In genomic region chr6:111263837-111264236, GRCh38 we compare ENCODE assay signal across 10 cellular contexts.
DNase-seq lines count a peak whose midpoint lies in the region; ATAC-seq and TF ChIP-seq lines count a peak whose summit lies in the region.
"Had no signal": no experiment of that assay in that cellular context is flagged by ENCODE, and none has a peak within 500 bp of the region (broad histone marks: within the 10 kb centered on the region; RNA-seq: fewer than 3 reads in every experiment).

No MANE protein-coding gene starts in this region.

- in situ Hi-C loops in mammary epithelial cell (cut with MboI; ENCODE audit: low sequenced_read_pairs in 2 of 2): loop anchor here in 1 of 2 donors (25.0 kb wide), 1 partner anchor 773 kb away; no protein-coding TSS in a partner anchor

- peaks cover 49% of the 10 kb centered on the region for H3K79me2 ChIP-seq in mammary epithelial cell (ENCODE audit: insufficient read depth, low read length)

- H3K4me3 ChIP-seq in mammary epithelial cell (replicated peaks in 1 of 3; ENCODE audit: insufficient read depth in 1 of 3, low read depth in 2 of 3, low read length in 3 of 3) (no peak overlapping the region), psoas muscle (no peak overlapping the region)
- H3K4me3 ChIP-seq: gastroesophageal sphincter had no signal

- peak; percentile 41 for ATAC-seq in activated CD8-positive, alpha-beta T cell treated with anti-CD3 and anti-CD28 coated beads for 36 hours
- ATAC-seq in activated CD8-positive, alpha-beta T cell treated with anti-CD3 and anti-CD28 coated beads, Interleukin-2, amount 10 ng/mL, durations not matched to agents 7 days and 5 days: no peak
- ATAC-seq in psoas muscle: peak in 1 of 4 donors; percentile 32
- ATAC-seq: gastroesophageal sphincter, WTC11 had no signal

- DNase-seq in activated CD8-positive, alpha-beta T cell treated with anti-CD3 and anti-CD28 coated beads for 36 hours: peak; percentile 40
- DNase-seq in activated CD8-positive, alpha-beta T cell treated with anti-CD3 and anti-CD28 coated beads, Interleukin-2, amount 10 ng/mL, durations not matched to agents 7 days and 5 days: no peak
- DNase-seq in MV-4-11 (lab: John Stamatoyannopoulos, UW): peak; percentile 48
- DNase-seq in mammary epithelial cell: peak; percentile 56
- no peak for DNase-seq in psoas muscle
- no peak for DNase-seq in NK-92 (lab: John Stamatoyannopoulos, UW; ENCODE audit: unreplicated experiment)
- DNase-seq in nephron progenitor cell: no peak
- DNase-seq in pons (ENCODE audit: low spot score): no peak

- no peaks in the 10 kb centered on the region for H4K20me1 ChIP-seq in mammary epithelial cell (ENCODE audit: insufficient read depth, low read length)

- 97% methylated on average over 4 of the region's 4 CpGs for WGBS in mammary epithelial cell (ENCODE audit: low coverage, missing lambda C conversion rate)
- WGBS in psoas muscle, 3 donors: 68 to 86% (median 81%) methylated on average over 4 of the region's 4 CpGs

- H2AFZ ChIP-seq in mammary epithelial cell (ENCODE audit: low read depth, low read length): no peak overlapping the region

- no peak overlapping the region for H3K4me3 Mint-ChIP-seq in activated CD8-positive, alpha-beta T cell treated with anti-CD3 and anti-CD28 coated beads for 36 hours
- H3K4me3 Mint-ChIP-seq in activated CD8-positive, alpha-beta T cell treated with anti-CD3 and anti-CD28 coated beads, Interleukin-2, amount 10 ng/mL, durations not matched to agents 7 days and 5 days: no peak overlapping the region
- no peak overlapping the region for H3K4me3 Mint-ChIP-seq in nephron progenitor cell
- H3K4me3 Mint-ChIP-seq: WTC11 had no signal

- intact Hi-C loops in activated CD8-positive, alpha-beta T cell treated with anti-CD3 and anti-CD28 coated beads for 36 hours (cut with micrococcal nuclease): no loop called here
- intact Hi-C loops in mammary epithelial cell (cut with micrococcal nuclease) (no loop called here), psoas muscle (cut with DNase I) (loop anchor here (5.0 to 10.0 kb wide), 2 partner anchors 43 to 391 kb away; no protein-coding TSS in a partner anchor)

- peak overlapping the region; percentile 31 for H3K27ac Mint-ChIP-seq in activated CD8-positive, alpha-beta T cell treated with anti-CD3 and anti-CD28 coated beads for 36 hours
- no peak overlapping the region for H3K27ac Mint-ChIP-seq in activated CD8-positive, alpha-beta T cell treated with anti-CD3 and anti-CD28 coated beads, Interleukin-2, amount 10 ng/mL, durations not matched to agents 7 days and 5 days
- no peak overlapping the region for H3K27ac Mint-ChIP-seq in nephron progenitor cell
- H3K27ac Mint-ChIP-seq: WTC11 had no signal

- H3K36me3 Mint-ChIP-seq in activated CD8-positive, alpha-beta T cell treated with anti-CD3 and anti-CD28 coated beads for 36 hours (ENCODE audit: low read depth): peaks cover 43% of the 10 kb centered on the region
- peaks cover 45% of the 10 kb centered on the region for H3K36me3 Mint-ChIP-seq in activated CD8-positive, alpha-beta T cell treated with anti-CD3 and anti-CD28 coated beads, Interleukin-2, amount 10 ng/mL, durations not matched to agents 7 days and 5 days (ENCODE audit: low read depth)
- peaks cover 71% of the 10 kb centered on the region for H3K36me3 Mint-ChIP-seq in nephron progenitor cell (ENCODE audit: low read depth)

- BruUV-seq in mammary epithelial cell (replicated peaks; lab: Mats Ljungman, UMichigan): no TSS peak

- no peaks in the 10 kb centered on the region for H3K27me3 Mint-ChIP-seq in activated CD8-positive, alpha-beta T cell treated with anti-CD3 and anti-CD28 coated beads for 36 hours
- no peaks in the 10 kb centered on the region for H3K27me3 Mint-ChIP-seq in activated CD8-positive, alpha-beta T cell treated with anti-CD3 and anti-CD28 coated beads, Interleukin-2, amount 10 ng/mL, durations not matched to agents 7 days and 5 days (ENCODE audit: low read depth)
- H3K27me3 Mint-ChIP-seq in nephron progenitor cell (ENCODE audit: low read depth, poor library complexity): no peaks in the 10 kb centered on the region

- POLR2A ChIA-PET in activated CD8-positive, alpha-beta T cell treated with anti-CD3 and anti-CD28 coated beads for 36 hours (lab: Charles Lee): interaction anchor here (0.6 to 0.7 kb wide), 2 partner anchors 689 to 792 kb away, joined by 3 read pairs; no protein-coding TSS in a partner anchor
- POLR2A ChIA-PET in activated CD8-positive, alpha-beta T cell treated with anti-CD3 and anti-CD28 coated beads, Interleukin-2, amount 10 ng/mL, durations not matched to agents 7 days and 5 days (lab: Charles Lee): no interaction called here

- dilution Hi-C loops in mammary epithelial cell (cut with HindIII; ENCODE audit: low sequenced_read_pairs): no loop called here

- no peaks in the 10 kb centered on the region for H3K9me3 Mint-ChIP-seq in activated CD8-positive, alpha-beta T cell treated with anti-CD3 and anti-CD28 coated beads for 36 hours
- H3K9me3 Mint-ChIP-seq in activated CD8-positive, alpha-beta T cell treated with anti-CD3 and anti-CD28 coated beads, Interleukin-2, amount 10 ng/mL, durations not matched to agents 7 days and 5 days (ENCODE audit: insufficient read depth): no peaks in the 10 kb centered on the region
- no peaks in the 10 kb centered on the region for H3K9me3 Mint-ChIP-seq in nephron progenitor cell
- H3K9me3 Mint-ChIP-seq: WTC11 had no signal

- no peak for TF ChIP-seq CTCF in activated CD8-positive, alpha-beta T cell treated with anti-CD3 and anti-CD28 coated beads for 36 hours (IDR thresholded peaks at IDR 0.05)
- no peak for TF ChIP-seq CTCF in mammary epithelial cell (conservative IDR thresholded peaks at IDR 0.05 in 1 of 2, IDR thresholded peaks at IDR 0.05 in 1 of 2; ENCODE audit: extremely low read depth in 1 of 2, insufficient read depth in 1 of 2, low read depth in 1 of 2, low read length in 2 of 2)
- no peak for TF ChIP-seq CTCF in psoas muscle (IDR thresholded peaks at IDR 0.05)
- TF ChIP-seq CTCF in nephron progenitor cell (IDR thresholded peaks at IDR 0.05): no peak

- peaks cover 11% of the 10 kb centered on the region for H3K36me3 ChIP-seq in mammary epithelial cell (ENCODE audit: insufficient read depth, low read length)
- peaks cover 4 to 32% of the 10 kb centered on the region in 2 donors for H3K36me3 ChIP-seq in psoas muscle (ENCODE audit: insufficient read depth in 1 of 2, low read depth in 1 of 2)

- H3K9me3 ChIP-seq in mammary epithelial cell (replicated peaks; ENCODE audit: insufficient read depth, low read length): no peaks in the 10 kb centered on the region
- H3K9me3 ChIP-seq in psoas muscle: no peaks in the 10 kb centered on the region
- H3K9me3 ChIP-seq: gastroesophageal sphincter had no signal

- H3K27ac ChIP-seq in mammary epithelial cell (ENCODE audit: insufficient read depth, low read depth, low read length) (no peak overlapping the region), psoas muscle (peak overlapping the region; percentile 31)
- H3K27ac ChIP-seq: gastroesophageal sphincter had no signal

- H3K4me1 ChIP-seq in mammary epithelial cell (ENCODE audit: insufficient read depth, low read length) (peaks cover 23% of the 10 kb centered on the region), psoas muscle (peaks cover 21% of the 10 kb centered on the region)

- CTCF ChIA-PET in activated CD8-positive, alpha-beta T cell treated with anti-CD3 and anti-CD28 coated beads for 36 hours (lab: Charles Lee): interaction anchor here (1.0 to 1.6 kb wide), 2 partner anchors 77 to 780 kb away, joined by 3 read pairs; no protein-coding TSS in a partner anchor
- CTCF ChIA-PET in activated CD8-positive, alpha-beta T cell treated with anti-CD3 and anti-CD28 coated beads, Interleukin-2, amount 10 ng/mL, durations not matched to agents 7 days and 5 days (lab: Charles Lee): no interaction called here
- CTCF ChIA-PET in mammary epithelial cell (lab: Charles Lee; ENCODE audit: low non-redundant PET): no interaction called here

- H3K27me3 ChIP-seq in mammary epithelial cell (ENCODE audit: insufficient read depth, low read length) (no peaks in the 10 kb centered on the region), psoas muscle (ENCODE audit: insufficient read depth in 3 of 3, low read length in 2 of 3) (no peaks in the 10 kb centered on the region)
- H3K27me3 ChIP-seq: gastroesophageal sphincter had no signal

- H3K4me2 ChIP-seq in mammary epithelial cell (ENCODE audit: insufficient read depth, low read depth, low read length): no peak overlapping the region

- H3K4me1 Mint-ChIP-seq in activated CD8-positive, alpha-beta T cell treated with anti-CD3 and anti-CD28 coated beads for 36 hours (ENCODE audit: low read depth): peaks cover 45% of the 10 kb centered on the region
- peaks cover 31% of the 10 kb centered on the region for H3K4me1 Mint-ChIP-seq in activated CD8-positive, alpha-beta T cell treated with anti-CD3 and anti-CD28 coated beads, Interleukin-2, amount 10 ng/mL, durations not matched to agents 7 days and 5 days (ENCODE audit: low read depth)
- H3K4me1 Mint-ChIP-seq in nephron progenitor cell: peaks cover 15% of the 10 kb centered on the region

- no peak overlapping the region for H3K9ac ChIP-seq in mammary epithelial cell (ENCODE audit: insufficient read depth, low read length)

Comparison
In these comparisons a context has a peak if more than half of its experiments do, and no peak if none do; other contexts are left out.
1. DNase-seq: peak in activated CD8-positive, alpha-beta T cell treated with anti-CD3 and anti-CD28 coated beads for 36 hours (single experiment), MV-4-11 (single experiment) and mammary epithelial cell (single experiment); none in activated CD8-positive, alpha-beta T cell treated with anti-CD3 and anti-CD28 coated beads, Interleukin-2, amount 10 ng/mL, durations not matched to agents 7 days and 5 days (single experiment), psoas muscle (0 of 2), NK-92 (single experiment), nephron progenitor cell (single experiment) and pons (single experiment).
2. intact Hi-C loops: an anchor here in psoas muscle (5.0 to 10.0 kb wide); none called in activated CD8-positive, alpha-beta T cell treated with anti-CD3 and anti-CD28 coated beads for 36 hours and mammary epithelial cell.